8 cellular contexts compared by ENCODE assay signal in genomic region chr12:3777206-3777809, GRCh38. TPM values are rescaled to one million over a fixed set of nuclear protein-coding genes. Genes with fewer than 3 reads are reported as not detected.
DNase-seq lines count a peak whose midpoint lies in the region; ATAC-seq and TF ChIP-seq lines count a peak whose summit lies in the region.

No MANE protein-coding gene starts in this region.

- intact Hi-C loops in dorsolateral prefrontal cortex (cut with DNase I) = loop anchor here in 1 of 2 donors (1.0 kb wide), 1 partner anchor 477 kb away; no protein-coding TSS in a partner anchor

- H2AFZ ChIP-seq in mesenchymal stem cell (ENCODE audit: low read depth, low read length) = no peak overlapping the region

- peak; percentile 20 for DNase-seq in Caki2 (ENCODE audit: low read depth)
- DNase-seq in HL-60 (ENCODE audit: low read depth in 1 of 2, low spot score in 1 of 2) = peak in 1 of 2 experiments; percentile 33
- DNase-seq in NOMO-1 treated with DMSO at 0.1 percent for 48 hours (lab: John Stamatoyannopoulos, UW; ENCODE audit: unreplicated experiment) = peak; percentile 34
- DNase-seq in dorsolateral prefrontal cortex = peak in 1 of 10 donors; percentile 35
- peak; percentile 48 for DNase-seq in mesenchymal stem cell

- no peak overlapping the region for H4K91ac ChIP-seq in mesenchymal stem cell (ENCODE audit: low read length)

- no peak overlapping the region for H3K9ac ChIP-seq in mesenchymal stem cell (ENCODE audit: low read length)

- no peak overlapping the region for H2BK120ac ChIP-seq in mesenchymal stem cell (ENCODE audit: low read depth, low read length)

- no peak for ATAC-seq in HG02884 (IDR thresholded peaks at IDR 0.05; ENCODE audit: unreplicated experiment)
- no peak for ATAC-seq in HG03139 (IDR thresholded peaks at IDR 0.05; ENCODE audit: unreplicated experiment)
- ATAC-seq in HG03025 (IDR thresholded peaks at IDR 0.05; ENCODE audit: low FRiP score, unreplicated experiment) = no peak

- H2BK12ac ChIP-seq in mesenchymal stem cell (ENCODE audit: low read length in 2 of 2) = no peak overlapping the region

- H3K27ac ChIP-seq in HL-60 (replicated peaks) (no peak overlapping the region), dorsolateral prefrontal cortex (no peak overlapping the region), mesenchymal stem cell (ENCODE audit: low read length, poor library complexity, severe bottlenecking) (no peak overlapping the region)

- H3K4me2 ChIP-seq in mesenchymal stem cell (ENCODE audit: low read length, poor library complexity, severe bottlenecking) = no peak overlapping the region

- H3K9me3 ChIP-seq in mesenchymal stem cell (ENCODE audit: control insufficient read depth, low read length) = no peaks in the 10 kb centered on the region

- TF ChIP-seq CTCF in HL-60 (IDR thresholded peaks at IDR 0.05; ENCODE audit: insufficient read depth, low read length) (peak; percentile 64), dorsolateral prefrontal cortex (IDR thresholded peaks at IDR 0.05 in 54 of 56, conservative IDR thresholded peaks at IDR 0.05 in 2 of 56; ENCODE audit: low read depth in 1 of 56, partially characterized antibody in 56 of 56) (peak; percentile 47 to 81 (median 68))

- no peak overlapping the region for H3K4ac ChIP-seq in mesenchymal stem cell (ENCODE audit: low read depth in 1 of 2, low read length in 2 of 2)

- no peaks in the 10 kb centered on the region for H3K36me3 ChIP-seq in mesenchymal stem cell (ENCODE audit: control insufficient read depth in 1 of 2, insufficient read depth in 2 of 2, low read depth in 1 of 2, low read length in 2 of 2)

- 67% methylated on average over 3 of the region's 3 CpGs for WGBS in mesenchymal stem cell

- no peak overlapping the region for H3K23ac ChIP-seq in mesenchymal stem cell (ENCODE audit: low read length in 2 of 2)

- H3K18ac ChIP-seq in mesenchymal stem cell (ENCODE audit: low read depth in 1 of 2, low read length in 2 of 2) = no peak overlapping the region

- H2BK15ac ChIP-seq in mesenchymal stem cell (ENCODE audit: low read depth, poor library complexity, severe bottlenecking) = no peak overlapping the region

- H3K79me1 ChIP-seq in mesenchymal stem cell (replicated peaks; ENCODE audit: low read length, poor library complexity, severe bottlenecking) = no peaks in the 10 kb centered on the region

- H3K14ac ChIP-seq in mesenchymal stem cell (ENCODE audit: low read length in 2 of 2) = no peak overlapping the region

- peaks cover 2% of the 10 kb centered on the region for H3K4me1 ChIP-seq in mesenchymal stem cell (ENCODE audit: control insufficient read depth, insufficient read depth, low read depth, low read length)

- no peak overlapping the region for H4K8ac ChIP-seq in mesenchymal stem cell (ENCODE audit: low read length)

- H3K4me3 ChIP-seq in HL-60 (replicated peaks; ENCODE audit: insufficient read depth, low read length) (no peak overlapping the region), dorsolateral prefrontal cortex (no peak overlapping the region), mesenchymal stem cell (ENCODE audit: insufficient read depth in 1 of 2, low read depth in 1 of 2, low read length in 2 of 2) (no peak overlapping the region)

- in situ Hi-C loops in Caki2 (cut with HindIII; ENCODE audit: low pct_unique_long_range_greater_than_20kb, low sequenced_read_pairs) = no loop called here

- H3K27me3 ChIP-seq in HL-60 (ENCODE audit: insufficient read depth, poor library complexity, severe bottlenecking) (no peaks in the 10 kb centered on the region), dorsolateral prefrontal cortex (no peaks in the 10 kb centered on the region), mesenchymal stem cell (ENCODE audit: control insufficient read depth in 1 of 2, insufficient read depth in 1 of 2, low read length in 2 of 2) (peaks cover 4 to 14% of the 10 kb centered on the region in 2 experiments)

- no peak overlapping the region for H2AK5ac ChIP-seq in mesenchymal stem cell (ENCODE audit: low read length, severe bottlenecking)

- no peak overlapping the region for H2BK5ac ChIP-seq in mesenchymal stem cell (ENCODE audit: low read depth, low read length, poor library complexity, severe bottlenecking)

RNA-seq across cellular contexts. Expression of gene CRACR2A, which starts 24.4 kb away (rescaled TPM):
- total RNA-seq in Caki2 (2014; rRNA removed; shearing (Covaris generic); ENCODE audit: low replicate concordance) = 0.27 TPM in 1 of 2 replicates, not detected in the other
- total RNA-seq in dorsolateral prefrontal cortex = 1 to 10 TPM; 1.1 to 5.7 (median 2.6) TPM
- polyA plus RNA-seq in mesenchymal stem cell (2013, experiment 1 of 2) = 0.40 TPM
- 0.40 TPM for polyA plus RNA-seq in mesenchymal stem cell (2013, experiment 2 of 2)
